ENCODE assay signal across 1 cellular context in the genomic region with DNA sequence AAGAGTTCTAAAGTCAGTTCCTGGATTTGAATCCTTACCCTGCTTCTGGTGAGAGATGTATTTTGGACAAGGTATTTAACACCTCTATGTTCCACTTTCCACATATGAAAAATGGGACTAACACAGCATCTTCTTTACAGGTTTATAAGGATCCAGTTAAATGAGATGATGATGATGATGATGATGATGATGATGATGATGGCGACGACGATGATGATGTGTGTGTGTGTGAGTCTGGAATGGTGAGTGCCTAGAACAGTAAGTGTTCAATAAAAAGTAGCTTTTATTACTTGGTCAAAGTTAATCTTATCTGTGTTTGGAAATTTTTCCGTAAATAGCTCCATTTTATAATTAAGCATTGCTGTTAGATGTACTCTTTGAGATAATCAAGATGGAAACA.
TF ChIP-seq lines count a peak whose summit lies in the region.

No MANE protein-coding gene starts in this region.

TF ChIP-seq in A549, 52 proteins besides CTCF, POLR2A, EP300 and RAD21 (continued from another document):
- TF ChIP-seq REST (IDR thresholded peaks at IDR 0.05) (no peak), PHF8 (IDR thresholded peaks at IDR 0.05; ENCODE audit: borderline replicate concordance, low read depth) (no peak), MAFK (IDR thresholded peaks at IDR 0.05; ENCODE audit: partially characterized antibody) (no peak), POLR2AphosphoS2 (conservative IDR thresholded peaks at IDR 0.05; ENCODE audit: low read length) (no peak), FOSL2 (IDR thresholded peaks at IDR 0.05) (no peak), FOSL2 (CRISPR knock-in tag; IDR thresholded peaks at IDR 0.05) (no peak), ZFP36 (IDR thresholded peaks at IDR 0.05; ENCODE audit: borderline replicate concordance, partially characterized antibody) (no peak), RNF2 (IDR thresholded peaks at IDR 0.05; ENCODE audit: borderline replicate concordance, low read depth) (no peak), NPAS2 (CRISPR knock-in tag; IDR thresholded peaks at IDR 0.05; ENCODE audit: borderline replicate concordance) (no peak), CHD2 (IDR thresholded peaks at IDR 0.05; ENCODE audit: low read length, partially characterized antibody) (no peak), SREBF2 (IDR thresholded peaks at IDR 0.05) (no peak), E2F6 (IDR thresholded peaks at IDR 0.05; ENCODE audit: borderline replicate concordance, low read depth) (no peak), MYC (IDR thresholded peaks at IDR 0.05; ENCODE audit: borderline replicate concordance, low read length) (no peak), EHMT2 (IDR thresholded peaks at IDR 0.05; ENCODE audit: low read depth) (no peak), BCL3 (IDR thresholded peaks at IDR 0.05) (no peak), MAZ (IDR thresholded peaks at IDR 0.05; ENCODE audit: borderline replicate concordance, low read depth, low read length) (no peak)
- TF ChIP-seq, protein P1, sequence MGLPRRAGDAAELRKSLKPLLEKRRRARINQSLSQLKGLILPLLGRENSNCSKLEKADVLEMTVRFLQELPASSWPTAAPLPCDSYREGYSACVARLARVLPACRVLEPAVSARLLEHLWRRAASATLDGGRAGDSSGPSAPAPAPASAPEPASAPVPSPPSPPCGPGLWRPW (IDR thresholded peaks at IDR 0.05) = no peak
TF ChIP-seq in A549: peak in this region for 0.
